20 cellular contexts compared by ENCODE assay signal in genomic region chr2:126638781-126639180, GRCh38. TPM values are rescaled to one million over a fixed set of nuclear protein-coding genes. Genes with fewer than 3 reads are reported as not detected.
DNase-seq lines count a peak whose midpoint lies in the region; ATAC-seq, FAIRE-seq and TF ChIP-seq lines count a peak whose summit lies in the region.
"Had no signal": no experiment of that assay in that cellular context is flagged by ENCODE, and none has a peak within 500 bp of the region (broad histone marks: within the 10 kb centered on the region; RNA-seq: fewer than 3 reads in every experiment).

No MANE protein-coding gene starts in this region.

- peak overlapping the region; percentile 81 for H2AFZ ChIP-seq in K562 (ENCODE audit: low read depth, low read length)

- WGBS in K562 (ENCODE audit: insufficient coverage, low coverage, missing lambda C conversion rate): 48% methylated on average over 6 of the region's 6 CpGs

- H3K27ac ChIP-seq in K562 (ENCODE audit: extremely low read depth, low read depth, low read length): no peak overlapping the region

- POLR2A ChIA-PET in K562 (lab: Yijun Ruan, JAX): interaction anchor here (0.7 kb wide), 1 partner anchor 11 kb away, joined by 4 read pairs; no protein-coding TSS in a partner anchor

- no peak overlapping the region for H3K27ac Mint-ChIP-seq in stimulated activated naive CD8-positive, alpha-beta T cell treated with anti-CD3 and anti-CD28 coated beads, Interleukin-15, amount 100 ng/mL, for 72 hours
- no peak overlapping the region for H3K27ac Mint-ChIP-seq in immature natural killer cell
- H3K27ac Mint-ChIP-seq: B cell; CD8-positive, alpha-beta T cell; HFFc6 had no signal

- no peak overlapping the region for H3K9ac ChIP-seq in K562 (ENCODE audit: insufficient read depth in 1 of 2, low read depth in 2 of 2, low read length in 2 of 2)
- H3K9ac ChIP-seq: BLaER1 treated with 17β-estradiol and CSF1 and Interleukin-3, amounts not matched to agents 10 nM and 100 nM had no signal

- no peaks in the 10 kb centered on the region for H3K36me3 ChIP-seq in K562 (ENCODE audit: control insufficient read depth, insufficient read depth, low read length)
- H3K36me3 ChIP-seq: BLaER1 treated with 17β-estradiol and CSF1 and Interleukin-3, amounts not matched to agents 10 nM and 100 nM had no signal

- no peaks in the 10 kb centered on the region for H3K9me3 ChIP-seq in K562 (replicated peaks; ENCODE audit: control insufficient read depth, insufficient read depth, low read depth, low read length)

- TF ChIP-seq RAD21 in K562 (CRISPR knock-in tag; conservative IDR thresholded peaks at IDR 0.05 in 1 of 2, IDR thresholded peaks at IDR 0.05 in 1 of 2): no peak

- H3K9me1 ChIP-seq in K562 (ENCODE audit: control insufficient read depth, insufficient read depth, low read length): no peaks in the 10 kb centered on the region

- CTCF ChIA-PET in K562 (lab: Yijun Ruan, JAX; ENCODE audit: low intra/inter-chr PET ratio): no interaction called here

- no TSS peak for BruUV-seq in K562 (replicated peaks; lab: Mats Ljungman, UMichigan)

- H3K4me1 Mint-ChIP-seq in stimulated activated naive CD8-positive, alpha-beta T cell treated with anti-CD3 and anti-CD28 coated beads, Interleukin-15, amount 100 ng/mL, for 72 hours: peaks cover 4% of the 10 kb centered on the region
- H3K4me1 Mint-ChIP-seq in immature natural killer cell: no peaks in the 10 kb centered on the region

- no peak overlapping the region for H3K4me3 ChIP-seq in K562
- H3K4me3 ChIP-seq: BLaER1 treated with 17β-estradiol and CSF1 and Interleukin-3, amounts not matched to agents 10 nM and 100 nM had no signal

- H4K20me1 ChIP-seq in K562 (replicated peaks; ENCODE audit: control insufficient read depth, insufficient read depth, low read length): no peaks in the 10 kb centered on the region
- H4K20me1 ChIP-seq: BLaER1 treated with 17β-estradiol and CSF1 and Interleukin-3, amounts not matched to agents 10 nM and 100 nM had no signal

- H3K27me3 Mint-ChIP-seq in stimulated activated naive CD8-positive, alpha-beta T cell treated with anti-CD3 and anti-CD28 coated beads, Interleukin-15, amount 100 ng/mL, for 72 hours: no peaks in the 10 kb centered on the region
- peaks cover 4 to 9% (median 5%) of the 10 kb centered on the region in 3 donors for H3K27me3 Mint-ChIP-seq in immature natural killer cell (ENCODE audit: low read depth in 3 of 3)
- H3K27me3 Mint-ChIP-seq: B cell had no signal

- intact Hi-C loops in K562 (cut with micrococcal nuclease): no loop called here

- H3K4me1 ChIP-seq in K562 (replicated peaks in 1 of 2; ENCODE audit: control insufficient read depth in 2 of 2, insufficient read depth in 2 of 2, low read length in 2 of 2): peaks cover 26 to 52% of the 10 kb centered on the region in 2 experiments

- no peak overlapping the region for H3K4me3 Mint-ChIP-seq in stimulated activated naive CD8-positive, alpha-beta T cell treated with anti-CD3 and anti-CD28 coated beads, Interleukin-15, amount 100 ng/mL, for 72 hours
- no peak overlapping the region for H3K4me3 Mint-ChIP-seq in immature natural killer cell
- H3K4me3 Mint-ChIP-seq: B cell; CD8-positive, alpha-beta T cell; HFFc6 had no signal

- no peaks in the 10 kb centered on the region for H3K27me3 ChIP-seq in K562 (ENCODE audit: control insufficient read depth in 2 of 2, insufficient read depth in 2 of 2, low read length in 2 of 2)
- H3K27me3 ChIP-seq: BLaER1 treated with 17β-estradiol and CSF1 and Interleukin-3, amounts not matched to agents 10 nM and 100 nM had no signal

- no peak for FAIRE-seq in K562 (lab: Jason Lieb, UNC)
- FAIRE-seq: D721Med, G401.6, GM12891, GM18507, HTR-8/SVneo had no signal

- no peak for ATAC-seq in K562
- ATAC-seq in stimulated activated naive CD8-positive, alpha-beta T cell treated with anti-CD3 and anti-CD28 coated beads, Interleukin-15, amount 100 ng/mL, for 72 hours: no peak
- ATAC-seq in activated CD4-positive, CD25-positive, alpha-beta regulatory T cell treated with anti-CD3 and anti-CD28 coated beads, Interleukin-2, amount 50 U/mL, for 24 hours: no peak
- ATAC-seq: CD8-positive, alpha-beta T cell; HCT116 had no signal

- TF ChIP-seq CTCF in GM13977 (IDR thresholded peaks at IDR 0.05; ENCODE audit: extremely low read depth, insufficient read depth, missing control alignments) (no peak), K562 (IDR thresholded peaks at IDR 0.05 in 2 of 3, conservative IDR thresholded peaks at IDR 0.05 in 1 of 3; ENCODE audit: insufficient read depth in 2 of 3, low read depth in 1 of 3, low read length in 3 of 3) (no peak)

- DNase-seq in GM13977 (ENCODE audit: low spot score): peak; percentile 1
- no peak for DNase-seq in K562 (ENCODE audit: extremely low read depth in 1 of 4, low spot score in 3 of 4)
- DNase-seq in foreskin melanocyte: peak; percentile 94
- no peak for DNase-seq in stimulated activated naive CD8-positive, alpha-beta T cell treated with anti-CD3 and anti-CD28 coated beads, Interleukin-15, amount 100 ng/mL, for 72 hours
- DNase-seq in immature natural killer cell: no peak
- DNase-seq: CD8-positive, alpha-beta T cell; COR-L47; GOT3; H7; HFFc6; IMR-90 had no signal

- no peak for TF ChIP-seq POLR2A in K562 (conservative IDR thresholded peaks at IDR 0.05)

- H3K79me2 ChIP-seq in K562 (ENCODE audit: control insufficient read depth, insufficient read depth, low read length): no peaks in the 10 kb centered on the region

- in situ Hi-C loops in GM13977 (cut with MboI; ENCODE audit: low pct_unique_long_range_greater_than_20kb, low sequenced_read_pairs, unreplicated experiment) (no loop called here), K562 (cut with MboI) (no loop called here)

- no peak for TF ChIP-seq EP300 in K562 (IDR thresholded peaks at IDR 0.05; ENCODE audit: low read length)

- no peaks in the 10 kb centered on the region for H3K36me3 Mint-ChIP-seq in immature natural killer cell
- H3K36me3 Mint-ChIP-seq: CD8-positive, alpha-beta T cell had no signal

- H3K4me2 ChIP-seq in K562 (ENCODE audit: insufficient read depth, low read length): no peak overlapping the region

- H3K9me3 Mint-ChIP-seq in stimulated activated naive CD8-positive, alpha-beta T cell treated with anti-CD3 and anti-CD28 coated beads, Interleukin-15, amount 100 ng/mL, for 72 hours: no peaks in the 10 kb centered on the region
- no peaks in the 10 kb centered on the region for H3K9me3 Mint-ChIP-seq in immature natural killer cell
- H3K9me3 Mint-ChIP-seq: CD8-positive, alpha-beta T cell; HFFc6 had no signal

TF ChIP-seq in K562, 482 proteins besides CTCF, POLR2A, EP300 and RAD21 (continues in another document):
- no peak for TF ChIP-seq DACH1 (IDR thresholded peaks at IDR 0.05; ENCODE audit: partially characterized antibody)
- no peak for TF ChIP-seq CTCFL (IDR thresholded peaks at IDR 0.05; ENCODE audit: borderline replicate concordance, insufficient read depth, low read depth, low read length, poor library complexity, severe bottlenecking)
- no peak for TF ChIP-seq ZNF24 (IDR thresholded peaks at IDR 0.05)
- no peak for TF ChIP-seq CCAR2 (IDR thresholded peaks at IDR 0.05; ENCODE audit: low read depth, low read length)
- no peak for TF ChIP-seq ILK (tag; IDR thresholded peaks at IDR 0.05; ENCODE audit: borderline replicate concordance, low read depth)
- no peak for TF ChIP-seq CC2D1A (IDR thresholded peaks at IDR 0.05)
- TF ChIP-seq PHB (CRISPR knock-in tag; IDR thresholded peaks at IDR 0.05): no peak
- TF ChIP-seq PKNOX1 (IDR thresholded peaks at IDR 0.05): no peak
- no peak for TF ChIP-seq ZNF239 (CRISPR knock-in tag; IDR thresholded peaks at IDR 0.05)
- TF ChIP-seq ZSCAN32 (CRISPR knock-in tag; IDR thresholded peaks at IDR 0.05): no peak

RNA-seq across cellular contexts. Expression of gene GYPC, which starts 17.2 kb away (rescaled TPM):
- total RNA-seq in K562 (2011; cell fraction: chromatin; rRNA removed; ENCODE audit: low replicate concordance): 120 and 158 TPM in 2 replicates
- total RNA-seq in K562 (2011; cell fraction: nucleolus; rRNA removed): 166 and 169 TPM in 2 replicates
- total RNA-seq in K562 (2011; cell fraction: nucleoplasm; rRNA removed): 154 and 197 TPM in 2 replicates
- 282 and 367 TPM in 2 replicates for total RNA-seq in K562 (2014; rRNA removed)
- 121 and 155 TPM in 2 replicates for total RNA-seq in K562 (2014; rRNA removed; fragmentation: Illumina TruSeq; extraction: Trizol)
- 174 and 181 TPM in 2 replicates for total RNA-seq in K562 (2015; rRNA removed; fragmentation: Illumina TruSeq; extraction: Trizol)
- total RNA-seq in K562 (2021): 194 and 210 TPM in 2 replicates
- 241 and 252 TPM in 2 replicates for polyA plus RNA-seq in K562 (2011; rRNA removed)
- polyA plus RNA-seq in K562 (2011; cell fraction: cytosol; rRNA removed): 439 and 540 TPM in 2 replicates
- 132 and 178 TPM in 2 replicates for polyA plus RNA-seq in K562 (2011; cell fraction: nucleus; rRNA removed)
- polyA plus RNA-seq in K562 (2012): 183 and 349 TPM in 2 replicates
- polyA plus RNA-seq in K562 (2014; fragmentation: Illumina TruSeq; extraction: Trizol): 202 and 211 TPM in 2 replicates
- polyA plus RNA-seq in K562 (2014; fragmentation: Nextera tagmentation; extraction: Ambion mirVana): 10 to 100 TPM; 50.6 to 53.7 TPM
- 229 and 299 TPM in 2 replicates for polyA plus RNA-seq in K562 (2014; rRNA removed)
- polyA minus RNA-seq in K562 (2011; rRNA and poly(A)+ RNA removed): 144 and 198 TPM in 2 replicates
- polyA minus RNA-seq in K562 (2011; cell fraction: cytosol; rRNA and poly(A)+ RNA removed): 95.9 and 113 TPM in 2 replicates
- 29.8 and 52.5 TPM in 2 replicates for polyA minus RNA-seq in K562 (2011; cell fraction: nucleus; rRNA and poly(A)+ RNA removed)
- polyA plus RNA-seq in immature natural killer cell: 100 to 1,000 TPM; 164 to 231 (median 178) TPM

Comparison
In these comparisons a context has a peak if more than half of its experiments do, and no peak if none do; other contexts are left out.
1. DNase-seq: peak in GM13977 (single experiment) and foreskin melanocyte (single experiment); none in K562 (0 of 4), stimulated activated naive CD8-positive, alpha-beta T cell treated with anti-CD3 and anti-CD28 coated beads, Interleukin-15, amount 100 ng/mL, for 72 hours (0 of 2) and immature natural killer cell (0 of 3).